In genomic region chr13:49436890-49437289, GRCh38 we compare ENCODE assay signal across 8 cellular contexts. TPM values are rescaled to one million over a fixed set of nuclear protein-coding genes. Genes with fewer than 3 reads are reported as not detected.
DNase-seq lines count a peak whose midpoint lies in the region; ATAC-seq and TF ChIP-seq lines count a peak whose summit lies in the region.

No MANE protein-coding gene starts in this region.

- ATAC-seq in lower lobe of right lung (peak; percentile 41 to 61), HG02763 (IDR thresholded peaks at IDR 0.05; ENCODE audit: unreplicated experiment) (no peak), HG03469 (IDR thresholded peaks at IDR 0.05; ENCODE audit: unreplicated experiment) (no peak), GM21515 (IDR thresholded peaks at IDR 0.05; ENCODE audit: unreplicated experiment) (no peak)

- H3K9me3 ChIP-seq in AG04450 (ENCODE audit: control insufficient read depth, insufficient read depth, low read length) (no peaks in the 10 kb centered on the region), lower lobe of right lung (no peaks in the 10 kb centered on the region)

- peaks cover 17% of the 10 kb centered on the region for H3K36me3 ChIP-seq in lower lobe of right lung

- intact Hi-C loops in lower lobe of right lung (cut with DNase I) = no loop called here

- CTCF ChIA-PET in AG04450 (lab: Charles Lee) = interaction anchor here (0.6 to 2.7 kb wide), 19 partner anchors 9 to 654 kb away, joined by 3 to 34 read pairs (median 4); no protein-coding TSS in a partner anchor

- no peaks in the 10 kb centered on the region for H3K4me1 ChIP-seq in lower lobe of right lung

- no peak overlapping the region for H3K4me3 ChIP-seq in AG04450 (ENCODE audit: low read depth, low read length)
- no peak overlapping the region for H3K4me3 ChIP-seq in lower lobe of right lung

- TF ChIP-seq CTCF in AG04450 (IDR thresholded peaks at IDR 0.05; ENCODE audit: low read depth, low read length) (peak; percentile 30), lower lobe of right lung (IDR thresholded peaks at IDR 0.05) (no peak)

- H3K27ac ChIP-seq in AG04450 (ENCODE audit: low read depth, low read length) (no peak overlapping the region), lower lobe of right lung (no peak overlapping the region)

- POLR2A ChIA-PET in AG04450 (lab: Yijun Ruan, JAX) = interaction anchor here (0.6 kb wide), 1 partner anchor 356 kb away, joined by 3 read pairs; no protein-coding TSS in a partner anchor

- H3K27me3 ChIP-seq in AG04450 (ENCODE audit: control insufficient read depth, insufficient read depth, low read length) (no peaks in the 10 kb centered on the region), lower lobe of right lung (ENCODE audit: low read depth) (no peaks in the 10 kb centered on the region)

- DNase-seq in AG04450 (ENCODE audit: low read depth, low spot score) (no peak), M059J (ENCODE audit: low read depth) (peak; percentile 53), dermis blood vessel endothelial cell (peak; percentile 17), lower lobe of right lung (no peak), SKM-1 treated with dmso at 0.1 percent for 144 hours (lab: John Stamatoyannopoulos, UW; ENCODE audit: unreplicated experiment) (no peak)

RNA-seq across cellular contexts. Expression of gene CAB39L, which starts 7.0 kb away (rescaled TPM):
- polyA plus RNA-seq in AG04450 (2011; rRNA removed) = 21.2 and 26.3 TPM in 2 replicates
- polyA minus RNA-seq in AG04450 (2011; rRNA and poly(A)+ RNA removed) = 20.3 and 24.5 TPM in 2 replicates
- 0.94 and 3.1 TPM in 2 replicates for total RNA-seq in M059J (2014; rRNA removed; shearing (Covaris generic))
- 8.3 and 8.7 TPM in 2 replicates for total RNA-seq in dermis blood vessel endothelial cell
- 13.4 TPM for total RNA-seq in lower lobe of right lung

RNA-seq across cellular contexts. Expression of gene SETDB2, which starts 7.2 kb away (rescaled TPM):
- 14.8 and 21.7 TPM in 2 replicates for polyA plus RNA-seq in AG04450 (2011; rRNA removed)
- 8.2 and 15.8 TPM in 2 replicates for polyA minus RNA-seq in AG04450 (2011; rRNA and poly(A)+ RNA removed)
- total RNA-seq in M059J (2014; rRNA removed; shearing (Covaris generic)) = 4.9 and 8.0 TPM in 2 replicates
- total RNA-seq in dermis blood vessel endothelial cell (9.9 and 10.7 TPM in 2 replicates), lower lobe of right lung (21.1 TPM)

RNA-seq across cellular contexts. Expression of gene PHF11, which starts 58.9 kb away (rescaled TPM):
- 22.1 and 26.2 TPM in 2 replicates for polyA plus RNA-seq in AG04450 (2011; rRNA removed)
- 6.7 and 8.5 TPM in 2 replicates for polyA minus RNA-seq in AG04450 (2011; rRNA and poly(A)+ RNA removed)
- 48.3 and 55.6 TPM in 2 replicates for total RNA-seq in M059J (2014; rRNA removed; shearing (Covaris generic))
- 11.1 and 13.7 TPM in 2 replicates for total RNA-seq in dermis blood vessel endothelial cell
- 59.8 TPM for total RNA-seq in lower lobe of right lung

Comparison
In these comparisons a context has a peak if more than half of its experiments do, and no peak if none do; other contexts are left out.
1. DNase-seq: peak in M059J (single experiment) and dermis blood vessel endothelial cell (single experiment); none in AG04450 (single experiment), lower lobe of right lung (single experiment) and SKM-1 treated with dmso at 0.1 percent for 144 hours (single experiment).
2. ATAC-seq: peak in lower lobe of right lung (2 of 2); none in HG02763 (single experiment), HG03469 (single experiment) and GM21515 (single experiment).